ENCODE assay signal across 8 cellular contexts in genomic region chr2:193963472-193964119, GRCh38.
DNase-seq lines count a peak whose midpoint lies in the region; ATAC-seq and TF ChIP-seq lines count a peak whose summit lies in the region.

No MANE protein-coding gene starts in this region.

- intact Hi-C loops in PC-9 (cut with micrococcal nuclease; ENCODE audit: unreplicated experiment) = loop anchor here (5.0 kb wide), 1 partner anchor 266 kb away; no protein-coding TSS in a partner anchor

- H3F3A ChIP-seq in PC-9 (ENCODE audit: insufficient read depth, low read depth) = no peaks in the 10 kb centered on the region

- no peak overlapping the region for H3K4me2 ChIP-seq in PC-9

- H3K27me3 ChIP-seq in PC-9 (ENCODE audit: insufficient read depth, low read depth) = no peaks in the 10 kb centered on the region
- H3K27me3 ChIP-seq in foreskin keratinocyte = no peaks in the 10 kb centered on the region

- H3K9me2 ChIP-seq in PC-9 (ENCODE audit: insufficient read depth) = no peaks in the 10 kb centered on the region

- no peaks in the 10 kb centered on the region for H3K36me3 ChIP-seq in PC-9 (ENCODE audit: low read depth)

- H3K4me1 ChIP-seq in PC-9 (replicated peaks; ENCODE audit: insufficient read depth) (peaks cover 8% of the 10 kb centered on the region), foreskin keratinocyte (no peaks in the 10 kb centered on the region)

- no TSS peak for BruUV-seq in PC-9 (replicated peaks; lab: Mats Ljungman, UMichigan)

- H2AFZ ChIP-seq in PC-9 = no peak overlapping the region

- no peaks in the 10 kb centered on the region for H3K79me2 ChIP-seq in PC-9 (ENCODE audit: low read depth)

- ATAC-seq in HG02852 (IDR thresholded peaks at IDR 0.05; ENCODE audit: unreplicated experiment) (peak; percentile 62), foreskin keratinocyte (peak; percentile 60), HG02623 (IDR thresholded peaks at IDR 0.05; ENCODE audit: unreplicated experiment) (no peak), HG02840 (IDR thresholded peaks at IDR 0.05; ENCODE audit: low FRiP score, unreplicated experiment) (no peak)

- H4K20me1 ChIP-seq in PC-9 (ENCODE audit: insufficient read depth) = no peaks in the 10 kb centered on the region

- H3K27ac ChIP-seq in PC-9 = no peak overlapping the region
- no peak overlapping the region for H3K27ac ChIP-seq in foreskin keratinocyte

- POLR2A ChIA-PET in PC-9 (lab: Charles Lee; ENCODE audit: unreplicated experiment) = interaction anchor here (0.6 kb wide), 1 partner anchor 782 kb away, joined by 5 read pairs; no protein-coding TSS in a partner anchor

- TF ChIP-seq CTCF in PC-9 (conservative IDR thresholded peaks at IDR 0.05) (peak; percentile 64), foreskin keratinocyte (conservative IDR thresholded peaks at IDR 0.05) (peak; percentile 77)

- peak; percentile 9 for DNase-seq in NCI-H345 (lab: John Stamatoyannopoulos, UW)
- DNase-seq in NCI-H345 treated with DMSO at 0.1 percent for 48 hours (lab: John Stamatoyannopoulos, UW; ENCODE audit: unreplicated experiment) = no peak
- no peak for DNase-seq in PC-9
- peak; percentile 17 to 50 for DNase-seq in foreskin keratinocyte
- no peak for DNase-seq in activated CD4-positive, alpha-beta T cell treated with anti-CD3 and anti-CD28 coated beads, Interleukin-2, amount 50 U/mL, for 4 hours

- H3K9me3 ChIP-seq in PC-9 (ENCODE audit: insufficient read depth, low read depth) = no peaks in the 10 kb centered on the region

- no peak overlapping the region for H3K4me3 ChIP-seq in PC-9

- CTCF ChIA-PET in PC-9 (lab: Charles Lee) = interaction anchor here (0.5 kb wide), 1 partner anchor 271 kb away, joined by 3 read pairs; no protein-coding TSS in a partner anchor

Comparison
In these comparisons a context has a peak if more than half of its experiments do, and no peak if none do; other contexts are left out.
1. DNase-seq: peak in NCI-H345 (single experiment) and foreskin keratinocyte (2 of 2); none in NCI-H345 treated with DMSO at 0.1 percent for 48 hours (single experiment), PC-9 (0 of 2) and activated CD4-positive, alpha-beta T cell treated with anti-CD3 and anti-CD28 coated beads, Interleukin-2, amount 50 U/mL, for 4 hours (0 of 2).
2. ATAC-seq: peak in HG02852 (single experiment) and foreskin keratinocyte (single experiment); none in HG02623 (single experiment) and HG02840 (single experiment).